ENCODE assay signal across 2 cellular contexts in the genomic region with DNA sequence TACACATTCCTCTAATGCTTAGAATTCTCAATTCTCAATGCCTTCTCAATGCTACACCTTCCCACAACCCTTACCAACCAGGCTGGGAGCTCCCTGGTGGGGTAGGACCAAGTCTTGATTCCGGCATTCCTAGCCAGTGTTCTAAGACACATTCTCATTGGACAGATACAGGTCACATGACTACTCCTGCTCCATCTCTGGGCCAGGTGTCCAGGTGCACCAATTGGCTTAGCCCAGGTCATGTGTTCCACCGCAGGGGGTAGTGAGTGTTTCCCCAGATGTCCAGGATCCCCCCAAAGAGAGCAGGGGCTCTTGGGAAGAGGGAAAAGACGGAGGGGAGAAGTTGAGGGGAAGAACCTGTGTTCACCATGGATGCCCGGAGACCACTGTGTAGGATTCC.
TF ChIP-seq lines count a peak whose summit lies in the region.

No MANE protein-coding gene starts in this region.

TF ChIP-seq in HCT116, 20 proteins besides CTCF, POLR2A, EP300 and RAD21:
- TF ChIP-seq YY1 (IDR thresholded peaks at IDR 0.05; ENCODE audit: extremely low read depth, insufficient replicate concordance, low read depth, low read length) (no peak), EGR1 (IDR thresholded peaks at IDR 0.05; ENCODE audit: low read depth) (no peak), ATF3 (IDR thresholded peaks at IDR 0.05) (no peak), EZH2phosphoT487 (IDR thresholded peaks at IDR 0.05; ENCODE audit: borderline replicate concordance) (no peak), SP1 (IDR thresholded peaks at IDR 0.05; ENCODE audit: low read depth) (no peak), SIN3A (IDR thresholded peaks at IDR 0.05; ENCODE audit: low read depth) (no peak), TCF7L2 (IDR thresholded peaks at IDR 0.05; ENCODE audit: borderline replicate concordance, extremely low read depth, insufficient read depth, insufficient read length) (no peak), POLR2AphosphoS5 (IDR thresholded peaks at IDR 0.05; ENCODE audit: low read depth, low read length) (no peak), ZBTB33 (IDR thresholded peaks at IDR 0.05; ENCODE audit: extremely low read depth, insufficient replicate concordance, low read length) (no peak), ELF1 (IDR thresholded peaks at IDR 0.05; ENCODE audit: borderline replicate concordance, low read depth) (no peak), ZNF274 (IDR thresholded peaks at IDR 0.05; ENCODE audit: low read depth, low read length) (no peak), FOSL1 (IDR thresholded peaks at IDR 0.05; ENCODE audit: low read depth) (no peak), EZH2 (IDR thresholded peaks at IDR 0.05) (no peak), CEBPB (IDR thresholded peaks at IDR 0.05; ENCODE audit: low read depth) (no peak)
- TF ChIP-seq, protein P1, sequence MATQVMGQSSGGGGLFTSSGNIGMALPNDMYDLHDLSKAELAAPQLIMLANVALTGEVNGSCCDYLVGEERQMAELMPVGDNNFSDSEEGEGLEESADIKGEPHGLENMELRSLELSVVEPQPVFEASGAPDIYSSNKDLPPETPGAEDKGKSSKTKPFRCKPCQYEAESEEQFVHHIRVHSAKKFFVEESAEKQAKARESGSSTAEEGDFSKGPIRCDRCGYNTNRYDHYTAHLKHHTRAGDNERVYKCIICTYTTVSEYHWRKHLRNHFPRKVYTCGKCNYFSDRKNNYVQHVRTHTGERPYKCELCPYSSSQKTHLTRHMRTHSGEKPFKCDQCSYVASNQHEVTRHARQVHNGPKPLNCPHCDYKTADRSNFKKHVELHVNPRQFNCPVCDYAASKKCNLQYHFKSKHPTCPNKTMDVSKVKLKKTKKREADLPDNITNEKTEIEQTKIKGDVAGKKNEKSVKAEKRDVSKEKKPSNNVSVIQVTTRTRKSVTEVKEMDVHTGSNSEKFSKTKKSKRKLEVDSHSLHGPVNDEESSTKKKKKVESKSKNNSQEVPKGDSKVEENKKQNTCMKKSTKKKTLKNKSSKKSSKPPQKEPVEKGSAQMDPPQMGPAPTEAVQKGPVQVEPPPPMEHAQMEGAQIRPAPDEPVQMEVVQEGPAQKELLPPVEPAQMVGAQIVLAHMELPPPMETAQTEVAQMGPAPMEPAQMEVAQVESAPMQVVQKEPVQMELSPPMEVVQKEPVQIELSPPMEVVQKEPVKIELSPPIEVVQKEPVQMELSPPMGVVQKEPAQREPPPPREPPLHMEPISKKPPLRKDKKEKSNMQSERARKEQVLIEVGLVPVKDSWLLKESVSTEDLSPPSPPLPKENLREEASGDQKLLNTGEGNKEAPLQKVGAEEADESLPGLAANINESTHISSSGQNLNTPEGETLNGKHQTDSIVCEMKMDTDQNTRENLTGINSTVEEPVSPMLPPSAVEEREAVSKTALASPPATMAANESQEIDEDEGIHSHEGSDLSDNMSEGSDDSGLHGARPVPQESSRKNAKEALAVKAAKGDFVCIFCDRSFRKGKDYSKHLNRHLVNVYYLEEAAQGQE (IDR thresholded peaks at IDR 0.05; ENCODE audit: low read depth): no peak

TF ChIP-seq in K562, 482 proteins besides CTCF, POLR2A, EP300 and RAD21:
- TF ChIP-seq TFE3 (CRISPR knock-in tag; IDR thresholded peaks at IDR 0.05) (peak; percentile 90), CBFA2T2 (conservative IDR thresholded peaks at IDR 0.05) (peak; percentile 38; the same call in 1 of the 2 replicates), TSC22D4 (tag; IDR thresholded peaks at IDR 0.05) (no peak), USF1 (CRISPR knock-in tag; IDR thresholded peaks at IDR 0.05) (peak; percentile 72), EWSR1 (IDR thresholded peaks at IDR 0.05; ENCODE audit: borderline replicate concordance, low read depth, partially characterized antibody) (no peak), ZHX1 (conservative IDR thresholded peaks at IDR 0.05; ENCODE audit: low read length) (no peak), MECOM (CRISPR knock-in tag; IDR thresholded peaks at IDR 0.05) (no peak), TOE1 (IDR thresholded peaks at IDR 0.05; ENCODE audit: borderline replicate concordance) (peak; percentile 79; the same call in 1 of the 2 replicates), TOE1 (CRISPR knock-in tag; IDR thresholded peaks at IDR 0.05; ENCODE audit: borderline replicate concordance, low read depth) (no peak), RAD51 (IDR thresholded peaks at IDR 0.05; ENCODE audit: borderline replicate concordance, low read depth) (peak; percentile 84)
- TF ChIP-seq, protein P2, sequence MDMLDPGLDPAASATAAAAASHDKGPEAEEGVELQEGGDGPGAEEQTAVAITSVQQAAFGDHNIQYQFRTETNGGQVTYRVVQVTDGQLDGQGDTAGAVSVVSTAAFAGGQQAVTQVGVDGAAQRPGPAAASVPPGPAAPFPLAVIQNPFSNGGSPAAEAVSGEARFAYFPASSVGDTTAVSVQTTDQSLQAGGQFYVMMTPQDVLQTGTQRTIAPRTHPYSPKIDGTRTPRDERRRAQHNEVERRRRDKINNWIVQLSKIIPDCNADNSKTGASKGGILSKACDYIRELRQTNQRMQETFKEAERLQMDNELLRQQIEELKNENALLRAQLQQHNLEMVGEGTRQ (CRISPR knock-in tag; IDR thresholded peaks at IDR 0.05): peak; percentile 58
